ENCODE assay signal across 11 cellular contexts in genomic region chr12:113647048-113647447, GRCh38.
DNase-seq lines count a peak whose midpoint lies in the region; ATAC-seq and TF ChIP-seq lines count a peak whose summit lies in the region.
"Had no signal": no experiment of that assay in that cellular context is flagged by ENCODE, and none has a peak within 500 bp of the region (broad histone marks: within the 10 kb centered on the region; RNA-seq: fewer than 3 reads in every experiment).

No MANE protein-coding gene starts in this region.

- TF ChIP-seq CTCF in AG09309 (IDR thresholded peaks at IDR 0.05; ENCODE audit: control insufficient read depth, insufficient read depth, low read depth, low read length, missing control alignments) (peak; percentile 8), OCI-LY1 (IDR thresholded peaks at IDR 0.05; ENCODE audit: low read length) (peak; percentile 19; the same call in 1 of the 2 replicates)

- H3K4me2 ChIP-seq in OCI-LY1 (ENCODE audit: low read length), result no peak overlapping the region

- H3K9me3 ChIP-seq in OCI-LY1 (ENCODE audit: low read length), result no peaks in the 10 kb centered on the region

- DNase-seq in AG09309 (ENCODE audit: low read depth) (no peak), G401 (ENCODE audit: low spot score) (peak; percentile 56), globus pallidus (ENCODE audit: low spot score) (peak; percentile 1), cerebellar nuclear complex (lab: John Stamatoyannopoulos, UW) (no peak), activated gamma-delta T cell treated with Interleukin-2 at 50 U/mL for 16 hours (no peak)
- DNase-seq: GM23248; KBM-7; stimulated activated CD4-positive, alpha-beta T cell treated with anti-CD3 and anti-CD28 coated beads, Interleukin-4, amount 100 ng/mL, for 4 hours had no signal

- no peak overlapping the region for H2AFZ ChIP-seq in OCI-LY1 (ENCODE audit: low read length)
- H2AFZ ChIP-seq: GM23248 had no signal

- no peaks in the 10 kb centered on the region for H4K20me1 ChIP-seq in OCI-LY1 (ENCODE audit: insufficient read depth, low read length)

- H3K4me3 ChIP-seq in AG09309 (ENCODE audit: control insufficient read depth, low read depth, low read length) (no peak overlapping the region), OCI-LY1 (ENCODE audit: low read depth, low read length, poor library complexity, severe bottlenecking) (no peak overlapping the region)
- H3K4me3 ChIP-seq: GM23248 had no signal

- no peak overlapping the region for H3K9ac ChIP-seq in OCI-LY1 (ENCODE audit: low read length)
- H3K9ac ChIP-seq: GM23248 had no signal

- H3F3A ChIP-seq in OCI-LY1 (ENCODE audit: insufficient read depth, low read length), result no peaks in the 10 kb centered on the region

- in situ Hi-C loops in G401 (cut with HindIII; ENCODE audit: low sequenced_read_pairs), result no loop called here

- peaks cover 4% of the 10 kb centered on the region; the same call in 1 of the 2 replicates for H3K27me3 ChIP-seq in OCI-LY1 (ENCODE audit: insufficient read depth, low read length)

- H3K9me2 ChIP-seq in OCI-LY1 (ENCODE audit: low read depth, low read length), result no peaks in the 10 kb centered on the region

- H3K36me3 ChIP-seq in OCI-LY1 (ENCODE audit: insufficient read depth, low read length), result no peaks in the 10 kb centered on the region

- ATAC-seq in GM18858 (IDR thresholded peaks at IDR 0.05; ENCODE audit: unreplicated experiment), result no peak
- ATAC-seq: activated T-cell treated with anti-CD3 and anti-CD28 coated beads, Interleukin-2, amount 50 U/mL, for 72 hours had no signal

- no peaks in the 10 kb centered on the region for H3K79me2 ChIP-seq in OCI-LY1 (ENCODE audit: insufficient read depth, low read length)

- H3K4me1 ChIP-seq in OCI-LY1 (ENCODE audit: insufficient read depth, low read length, severe bottlenecking), result no peaks in the 10 kb centered on the region

- no peak overlapping the region for H3K27ac ChIP-seq in OCI-LY1 (ENCODE audit: low read depth, low read length, poor library complexity, severe bottlenecking)
- H3K27ac ChIP-seq: GM23248 had no signal

Comparison
In these comparisons a context has a peak if more than half of its experiments do, and no peak if none do; other contexts are left out.
1. DNase-seq: peak in G401 (single experiment) and globus pallidus (single experiment); none in AG09309 (single experiment), cerebellar nuclear complex (0 of 2) and activated gamma-delta T cell treated with Interleukin-2 at 50 U/mL for 16 hours (single experiment).